In the genomic region with DNA sequence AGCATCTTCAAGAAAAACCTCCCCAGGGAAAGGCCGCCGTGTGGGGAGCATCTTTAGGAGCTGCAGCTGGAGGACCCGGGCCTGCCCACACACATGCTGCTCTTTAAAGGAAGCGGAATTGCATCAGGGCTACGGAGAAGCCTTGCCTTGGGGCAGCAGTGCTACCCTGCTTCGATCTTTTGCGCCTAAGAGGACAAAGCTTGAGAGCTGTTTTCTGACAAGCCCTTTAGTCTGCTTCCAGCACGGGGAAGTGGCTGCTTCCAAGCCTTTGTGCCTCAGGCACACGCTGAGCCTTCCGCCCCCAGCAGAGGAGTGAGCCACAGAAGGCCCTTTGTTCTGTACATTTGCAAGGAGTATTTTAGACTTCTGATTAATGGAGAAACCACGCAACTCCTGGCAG, we compare ENCODE assay signal across 8 cellular contexts. TPM values are rescaled to one million over a fixed set of nuclear protein-coding genes. Genes with fewer than 3 reads are reported as not detected.
DNase-seq lines count a peak whose midpoint lies in the region; TF ChIP-seq lines count a peak whose summit lies in the region.

No MANE protein-coding gene starts in this region.

- no peaks in the 10 kb centered on the region for H3K4me1 ChIP-seq in prostate gland (replicated peaks)

- WGBS in prostate gland, result 39% methylated on average over 11 of the region's 11 CpGs

- H3K4me3 ChIP-seq in foreskin fibroblast (ENCODE audit: low read depth in 1 of 2, low read length in 2 of 2), result no peak overlapping the region
- H3K4me3 ChIP-seq in prostate gland, result no peak overlapping the region

- H3K9me3 ChIP-seq in prostate gland, result no peaks in the 10 kb centered on the region

- peak overlapping the region; percentile 31 to 33 for H3K27ac ChIP-seq in prostate gland

- H3K36me3 Mint-ChIP-seq in HFFc6 (ENCODE audit: low read depth) (peaks cover 4% of the 10 kb centered on the region), immature natural killer cell (no peaks in the 10 kb centered on the region)

- DNase-seq in HFFc6, result peak; percentile 80
- DNase-seq in foreskin fibroblast, result peak; percentile 88 to 95
- peak; percentile 67 for DNase-seq in prostate gland (ENCODE audit: low spot score)
- no peak for DNase-seq in hepatic stellate cell (ENCODE audit: low spot score)
- no peak for DNase-seq in GM19240 (ENCODE audit: insufficient read length, low spot score)
- no peak for DNase-seq in immature natural killer cell
- no peak for DNase-seq in germinal center (ENCODE audit: low spot score)

- intact Hi-C loops in prostate gland (cut with DNase I), result no loop called here

- peak overlapping the region; percentile 85 for H3K27ac Mint-ChIP-seq in HFFc6
- no peak overlapping the region for H3K27ac Mint-ChIP-seq in immature natural killer cell

- H3K4me1 Mint-ChIP-seq in HFFc6 (ENCODE audit: low read depth) (peaks cover 38% of the 10 kb centered on the region), immature natural killer cell (peaks cover 0 to 10% of the 10 kb centered on the region in 2 donors)

- no peaks in the 10 kb centered on the region for H3K27me3 ChIP-seq in prostate gland (replicated peaks; ENCODE audit: insufficient read depth)

- H3K27me3 Mint-ChIP-seq in HFFc6 (ENCODE audit: insufficient read depth), result peaks cover 5% of the 10 kb centered on the region; the same call in 1 of the 2 replicates
- no peaks in the 10 kb centered on the region for H3K27me3 Mint-ChIP-seq in immature natural killer cell (ENCODE audit: low read depth in 3 of 3)

- no peaks in the 10 kb centered on the region for H3K9me3 Mint-ChIP-seq in HFFc6
- H3K9me3 Mint-ChIP-seq in immature natural killer cell, result no peaks in the 10 kb centered on the region

- TF ChIP-seq CTCF in HFFc6 (IDR thresholded peaks at IDR 0.05), result no peak; the same call in 1 of the 2 replicates
- TF ChIP-seq CTCF in foreskin fibroblast (IDR thresholded peaks at IDR 0.05; ENCODE audit: low read depth, low read length), result no peak
- no peak for TF ChIP-seq CTCF in prostate gland (IDR thresholded peaks at IDR 0.05)

- H3K36me3 ChIP-seq in prostate gland, result no peaks in the 10 kb centered on the region

- H3K4me3 Mint-ChIP-seq in HFFc6 (peak overlapping the region; percentile 66), immature natural killer cell (no peak overlapping the region)

- TF ChIP-seq POLR2A in prostate gland (IDR thresholded peaks at IDR 0.05), result no peak

TF ChIP-seq in PFSK-1, 5 proteins besides CTCF, POLR2A, EP300 and RAD21:
- TF ChIP-seq POLR2AphosphoS5 (IDR thresholded peaks at IDR 0.05; ENCODE audit: low read depth, low read length) (no peak), SIN3A (IDR thresholded peaks at IDR 0.05; ENCODE audit: borderline replicate concordance, insufficient read depth, low read length) (0 out of 2 replicates have a peak, but pooled peaks have one; percentile 41), FOXP2 (optimal IDR thresholded peaks at IDR 0.05; ENCODE audit: borderline replicate concordance, extremely low read depth, extremely low read length, insufficient read depth) (peak; percentile 36)

RNA-seq across cellular contexts. Expression of gene COA8, which starts 31.5 kb away (rescaled TPM):
- total RNA-seq in HFFc6 (2021; fragmentation: NEBNext Ultra II Directional; extraction: Animal tissue kit (Norgen Biotek cat#: 25700)), result 10 to 100 TPM; 38.7 to 54.8 (median 46.9) TPM
- polyA plus RNA-seq in PFSK-1 (2012; ENCODE audit: insufficient read length, low read depth), result 31.0 TPM
- 10 to 100 TPM; 24.3 to 24.9 TPM for total RNA-seq in prostate gland
- 10 to 100 TPM; 60.6 to 87.5 (median 64.5) TPM for polyA plus RNA-seq in immature natural killer cell

RNA-seq across cellular contexts. Expression of gene BAG5, which starts 31.8 kb away (rescaled TPM):
- total RNA-seq in HFFc6 (2021; fragmentation: NEBNext Ultra II Directional; extraction: Animal tissue kit (Norgen Biotek cat#: 25700)), result 10 to 100 TPM; 22.6 to 25.8 (median 23.6) TPM
- polyA plus RNA-seq in PFSK-1 (2012; ENCODE audit: insufficient read length, low read depth), result 7.2 TPM
- total RNA-seq in prostate gland, result 10 to 100 TPM; 31.2 to 33.3 TPM
- 10 to 100 TPM; 23.5 to 58.7 (median 36.5) TPM for polyA plus RNA-seq in immature natural killer cell

RNA-seq across cellular contexts. Expression of gene KLC1, which starts 34.7 kb away (rescaled TPM):
- 100 to 1,000 TPM; 179 to 204 (median 189) TPM for total RNA-seq in HFFc6 (2021; fragmentation: NEBNext Ultra II Directional; extraction: Animal tissue kit (Norgen Biotek cat#: 25700))
- 150 TPM for polyA plus RNA-seq in PFSK-1 (2012; ENCODE audit: insufficient read length, low read depth)
- total RNA-seq in prostate gland, result 100 to 1,000 TPM; 168 to 287 TPM
- 10 to 100 TPM; 38.3 to 83.5 (median 48.2) TPM for polyA plus RNA-seq in immature natural killer cell

Comparison
In these comparisons a context has a peak if more than half of its experiments do, and no peak if none do; other contexts are left out.
1. DNase-seq: peak in HFFc6 (single experiment), foreskin fibroblast (2 of 2) and prostate gland (single experiment); none in hepatic stellate cell (single experiment), GM19240 (single experiment), immature natural killer cell (0 of 3) and germinal center (single experiment).